Comparison of ENCODE assay signal across 1 cellular context in the genomic region with DNA sequence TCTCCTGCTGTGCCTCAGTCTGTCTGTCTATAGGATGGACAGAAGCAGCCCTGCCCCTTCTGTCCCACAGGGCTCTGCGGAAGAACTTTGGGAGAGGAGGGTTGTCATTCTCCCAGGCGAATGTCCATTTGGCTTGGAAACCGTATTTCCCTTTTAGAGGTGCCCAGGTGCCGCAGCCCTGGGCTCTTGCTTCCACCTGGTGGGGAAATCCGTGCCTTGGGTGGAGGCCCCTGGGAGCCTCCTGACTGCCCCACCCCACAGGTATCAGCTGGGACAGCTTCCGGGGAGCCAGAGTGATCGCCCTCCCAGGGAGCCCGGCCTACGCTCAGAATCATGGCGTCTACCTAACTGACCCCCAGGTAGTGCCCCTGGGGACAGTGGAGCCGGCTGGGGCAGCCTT.
TF ChIP-seq lines count a peak whose summit lies in the region.

No MANE protein-coding gene starts in this region.

TF ChIP-seq in HCT116, 20 proteins besides CTCF, POLR2A, EP300 and RAD21 (continued from another document):
- TF ChIP-seq, protein P1, sequence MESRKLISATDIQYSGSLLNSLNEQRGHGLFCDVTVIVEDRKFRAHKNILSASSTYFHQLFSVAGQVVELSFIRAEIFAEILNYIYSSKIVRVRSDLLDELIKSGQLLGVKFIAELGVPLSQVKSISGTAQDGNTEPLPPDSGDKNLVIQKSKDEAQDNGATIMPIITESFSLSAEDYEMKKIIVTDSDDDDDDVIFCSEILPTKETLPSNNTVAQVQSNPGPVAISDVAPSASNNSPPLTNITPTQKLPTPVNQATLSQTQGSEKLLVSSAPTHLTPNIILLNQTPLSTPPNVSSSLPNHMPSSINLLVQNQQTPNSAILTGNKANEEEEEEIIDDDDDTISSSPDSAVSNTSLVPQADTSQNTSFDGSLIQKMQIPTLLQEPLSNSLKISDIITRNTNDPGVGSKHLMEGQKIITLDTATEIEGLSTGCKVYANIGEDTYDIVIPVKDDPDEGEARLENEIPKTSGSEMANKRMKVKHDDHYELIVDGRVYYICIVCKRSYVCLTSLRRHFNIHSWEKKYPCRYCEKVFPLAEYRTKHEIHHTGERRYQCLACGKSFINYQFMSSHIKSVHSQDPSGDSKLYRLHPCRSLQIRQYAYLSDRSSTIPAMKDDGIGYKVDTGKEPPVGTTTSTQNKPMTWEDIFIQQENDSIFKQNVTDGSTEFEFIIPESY (IDR thresholded peaks at IDR 0.05; ENCODE audit: extremely low read depth, insufficient replicate concordance, low read length) = no peak
- TF ChIP-seq EZH2phosphoT487 (IDR thresholded peaks at IDR 0.05; ENCODE audit: borderline replicate concordance) (no peak), SIN3A (IDR thresholded peaks at IDR 0.05; ENCODE audit: low read depth) (no peak), EZH2 (IDR thresholded peaks at IDR 0.05) (no peak), REST (IDR thresholded peaks at IDR 0.05; ENCODE audit: low read depth) (no peak), CEBPB (IDR thresholded peaks at IDR 0.05; ENCODE audit: low read depth) (no peak), MAX (IDR thresholded peaks at IDR 0.05) (no peak), POLR2AphosphoS5 (IDR thresholded peaks at IDR 0.05; ENCODE audit: low read depth, low read length) (no peak), EGR1 (IDR thresholded peaks at IDR 0.05; ENCODE audit: low read depth) (no peak), ELF1 (IDR thresholded peaks at IDR 0.05; ENCODE audit: borderline replicate concordance, low read depth) (no peak), SRF (IDR thresholded peaks at IDR 0.05; ENCODE audit: low read depth) (no peak), FOSL1 (IDR thresholded peaks at IDR 0.05; ENCODE audit: low read depth) (no peak)
